In genomic region chr9:114339130-114339908, GRCh38 we compare ENCODE assay signal across 8 cellular contexts. TPM values are rescaled to one million over a fixed set of nuclear protein-coding genes. Genes with fewer than 3 reads are reported as not detected.
DNase-seq lines count a peak whose midpoint lies in the region; ATAC-seq and TF ChIP-seq lines count a peak whose summit lies in the region.

No MANE protein-coding gene starts in this region.

- H3K27me3 Mint-ChIP-seq in mesothelial cell of epicardium (ENCODE audit: low read depth) = no peaks in the 10 kb centered on the region
- H3K27me3 Mint-ChIP-seq in stimulated activated naive B cell treated with anti-CD40 and anti-IgM and Interleukin-4, amounts not matched to agents 10 μg/mL and 1 μg/mL and 100 μg/mL, for 72 hours = no peaks in the 10 kb centered on the region

- no peak overlapping the region for H3K27ac Mint-ChIP-seq in mesothelial cell of epicardium
- H3K27ac Mint-ChIP-seq in stimulated activated naive B cell treated with anti-CD40 and anti-IgM and Interleukin-4, amounts not matched to agents 10 μg/mL and 1 μg/mL and 100 μg/mL, for 72 hours = peak overlapping the region; percentile 80

- no peak overlapping the region for H3K4me3 ChIP-seq in LNCaP clone FGC (ENCODE audit: low read depth, low read length)

- DNase-seq in Ammon's horn (ENCODE audit: low spot score) = peak; percentile 29
- no peak for DNase-seq in LNCaP clone FGC (ENCODE audit: low read depth)
- DNase-seq in activated CD4-positive, alpha-beta T cell treated with anti-CD3 and anti-CD28 coated beads for 48 hours = peak; percentile 71
- DNase-seq in ecto neural progenitor cell (ENCODE audit: low spot score) = peak; percentile 78
- DNase-seq in mesothelial cell of epicardium (ENCODE audit: low spot score in 2 of 2, unreplicated experiment in 2 of 2) = no peak
- peak; percentile 45 for DNase-seq in stimulated activated naive B cell treated with anti-CD40 and anti-IgM and Interleukin-4, amounts not matched to agents 10 μg/mL and 1 μg/mL and 100 μg/mL, for 72 hours
- no peak for DNase-seq in NCI-H2227 treated with DMSO at 0.1 percent for 48 hours (lab: John Stamatoyannopoulos, UW)

- TF ChIP-seq CTCF in LNCaP clone FGC (IDR thresholded peaks at IDR 0.05; ENCODE audit: control insufficient read depth, extremely low read depth, insufficient read depth) (peak; percentile 70), mesothelial cell of epicardium (IDR thresholded peaks at IDR 0.05; ENCODE audit: unreplicated experiment) (peak; percentile 57)

- H3K4me1 Mint-ChIP-seq in mesothelial cell of epicardium = no peaks in the 10 kb centered on the region
- H3K4me1 Mint-ChIP-seq in stimulated activated naive B cell treated with anti-CD40 and anti-IgM and Interleukin-4, amounts not matched to agents 10 μg/mL and 1 μg/mL and 100 μg/mL, for 72 hours = peaks cover 31 to 58% of the 10 kb centered on the region in 2 donors

- H3K36me3 Mint-ChIP-seq in mesothelial cell of epicardium = peaks cover 41% of the 10 kb centered on the region
- H3K36me3 Mint-ChIP-seq in stimulated activated naive B cell treated with anti-CD40 and anti-IgM and Interleukin-4, amounts not matched to agents 10 μg/mL and 1 μg/mL and 100 μg/mL, for 72 hours = peaks cover 71 to 86% of the 10 kb centered on the region in 2 donors

- H3K4me3 Mint-ChIP-seq in mesothelial cell of epicardium = no peak overlapping the region
- no peak overlapping the region for H3K4me3 Mint-ChIP-seq in stimulated activated naive B cell treated with anti-CD40 and anti-IgM and Interleukin-4, amounts not matched to agents 10 μg/mL and 1 μg/mL and 100 μg/mL, for 72 hours

- H3K9me3 Mint-ChIP-seq in mesothelial cell of epicardium = peaks cover 4% of the 10 kb centered on the region
- H3K9me3 Mint-ChIP-seq in stimulated activated naive B cell treated with anti-CD40 and anti-IgM and Interleukin-4, amounts not matched to agents 10 μg/mL and 1 μg/mL and 100 μg/mL, for 72 hours = peaks cover 3 to 4% of the 10 kb centered on the region in 2 donors

- ATAC-seq in GM19025 (IDR thresholded peaks at IDR 0.05; ENCODE audit: low read depth, unreplicated experiment) = peak; percentile 58
- ATAC-seq in stimulated activated naive B cell treated with anti-CD40 and anti-IgM and Interleukin-4, amounts not matched to agents 10 μg/mL and 1 μg/mL and 100 μg/mL, for 72 hours (replicated peaks) = peak; percentile 82 to 83

RNA-seq across cellular contexts. Expression of gene ORM2, which starts 9.7 kb away (rescaled TPM):
- not detected in 3 replicates for total RNA-seq in mesothelial cell of epicardium

RNA-seq across cellular contexts. Expression of gene ORM1, which starts 16.4 kb away (rescaled TPM):
- not detected in 3 replicates for total RNA-seq in mesothelial cell of epicardium

RNA-seq across cellular contexts. Expression of gene AKNA, which starts 48.5 kb away (rescaled TPM):
- 19.6 to 24.0 TPM (median 23.1 TPM) in 3 replicates for total RNA-seq in mesothelial cell of epicardium

Comparison
In these comparisons a context has a peak if more than half of its experiments do, and no peak if none do; other contexts are left out.
1. DNase-seq: peak in Ammon's horn (single experiment), activated CD4-positive, alpha-beta T cell treated with anti-CD3 and anti-CD28 coated beads for 48 hours (single experiment), ecto neural progenitor cell (single experiment) and stimulated activated naive B cell treated with anti-CD40 and anti-IgM and Interleukin-4, amounts not matched to agents 10 μg/mL and 1 μg/mL and 100 μg/mL, for 72 hours (single experiment); none in LNCaP clone FGC (single experiment), mesothelial cell of epicardium (0 of 2) and NCI-H2227 treated with DMSO at 0.1 percent for 48 hours (single experiment).